In genomic region chr11:43492701-43493100, GRCh38 we compare ENCODE assay signal across 17 cellular contexts.
DNase-seq lines count a peak whose midpoint lies in the region; ATAC-seq lines count a peak whose summit lies in the region.
"Had no signal": no experiment of that assay in that cellular context is flagged by ENCODE, and none has a peak within 500 bp of the region (broad histone marks: within the 10 kb centered on the region; RNA-seq: fewer than 3 reads in every experiment).

No MANE protein-coding gene starts in this region.

- H3K9me3 Mint-ChIP-seq in activated T-cell treated with anti-CD3 and anti-CD28 coated beads, Interleukin-2, amount 50 U/mL, for 24 hours, result no peaks in the 10 kb centered on the region
- H3K9me3 Mint-ChIP-seq in activated naive CD8-positive, alpha-beta T cell treated with anti-CD3 and anti-CD28 coated beads for 36 hours, result no peaks in the 10 kb centered on the region
- H3K9me3 Mint-ChIP-seq: CD4-positive, alpha-beta T cell; HFFc6; IgD-negative memory B cell had no signal

- no peak for DNase-seq in activated T-cell treated with anti-CD3 and anti-CD28 coated beads, Interleukin-2, amount 50 U/mL, for 24 hours
- no peak for DNase-seq in activated T-cell treated with anti-CD3 and anti-CD28 coated beads, Interleukin-2, amount 50 U/mL, for 48 hours
- DNase-seq in activated naive CD8-positive, alpha-beta T cell treated with anti-CD3 and anti-CD28 coated beads for 36 hours, result no peak
- no peak for DNase-seq in stimulated activated naive CD8-positive, alpha-beta T cell treated with anti-CD3 and anti-CD28 coated beads, Interleukin-15, Interleukin-2, amounts not matched to agents 100 U/mL and 50 U/mL, for 24 hours
- no peak for DNase-seq in NCI-H1092 treated with DMSO at 0.1 percent for 48 hours (lab: John Stamatoyannopoulos, UW)
- DNase-seq in kidney glomerular epithelial cell (lab: John Stamatoyannopoulos, UW), result no peak
- DNase-seq: C1 segment of cervical spinal cord; Calu3; CD4-positive, alpha-beta T cell; DMS 273 treated with DMSO at 0.1 percent for 48 hours; DMS79 treated with DMSO at 0.1 percent for 48 hours; EL; HFFc6 had no signal

- H3K4me1 Mint-ChIP-seq in activated T-cell treated with anti-CD3 and anti-CD28 coated beads, Interleukin-2, amount 50 U/mL, for 24 hours (ENCODE audit: low read depth), result peaks cover 4% of the 10 kb centered on the region
- no peaks in the 10 kb centered on the region for H3K4me1 Mint-ChIP-seq in activated naive CD8-positive, alpha-beta T cell treated with anti-CD3 and anti-CD28 coated beads for 36 hours
- H3K4me1 Mint-ChIP-seq: B cell, IgD-negative memory B cell had no signal

- H3K27me3 Mint-ChIP-seq in activated T-cell treated with anti-CD3 and anti-CD28 coated beads, Interleukin-2, amount 50 U/mL, for 24 hours, result no peaks in the 10 kb centered on the region
- H3K27me3 Mint-ChIP-seq in activated naive CD8-positive, alpha-beta T cell treated with anti-CD3 and anti-CD28 coated beads for 36 hours, result no peaks in the 10 kb centered on the region
- H3K27me3 Mint-ChIP-seq: B cell; CD4-positive, alpha-beta T cell; IgD-negative memory B cell had no signal

- H3K4me3 Mint-ChIP-seq in activated T-cell treated with anti-CD3 and anti-CD28 coated beads, Interleukin-2, amount 50 U/mL, for 24 hours, result no peak overlapping the region
- no peak overlapping the region for H3K4me3 Mint-ChIP-seq in activated naive CD8-positive, alpha-beta T cell treated with anti-CD3 and anti-CD28 coated beads for 36 hours
- H3K4me3 Mint-ChIP-seq: B cell; CD4-positive, alpha-beta T cell; HFFc6; IgD-negative memory B cell had no signal

- H3K27ac Mint-ChIP-seq in activated T-cell treated with anti-CD3 and anti-CD28 coated beads, Interleukin-2, amount 50 U/mL, for 24 hours, result peak overlapping the region; percentile 42
- H3K27ac Mint-ChIP-seq in activated naive CD8-positive, alpha-beta T cell treated with anti-CD3 and anti-CD28 coated beads for 36 hours, result peak overlapping the region; percentile 22
- H3K27ac Mint-ChIP-seq: B cell; CD4-positive, alpha-beta T cell; HFFc6; IgD-negative memory B cell had no signal

- peaks cover 73% of the 10 kb centered on the region for H3K36me3 Mint-ChIP-seq in activated T-cell treated with anti-CD3 and anti-CD28 coated beads, Interleukin-2, amount 50 U/mL, for 24 hours (ENCODE audit: low read depth)
- peaks cover 15% of the 10 kb centered on the region for H3K36me3 Mint-ChIP-seq in activated naive CD8-positive, alpha-beta T cell treated with anti-CD3 and anti-CD28 coated beads for 36 hours

- ATAC-seq in HG02610 (IDR thresholded peaks at IDR 0.05; ENCODE audit: unreplicated experiment) (peak; percentile 41), HG03196 (IDR thresholded peaks at IDR 0.05; ENCODE audit: unreplicated experiment) (no peak)
- ATAC-seq in stimulated activated naive CD8-positive, alpha-beta T cell treated with anti-CD3 and anti-CD28 coated beads, Interleukin-15, Interleukin-2, amounts not matched to agents 100 U/mL and 50 U/mL, for 24 hours, result peak; percentile 46
